Comparison of ENCODE assay signal across 8 cellular contexts in genomic region chr22:39518996-39519680, GRCh38. TPM values are rescaled to one million over a fixed set of nuclear protein-coding genes. Genes with fewer than 3 reads are reported as not detected.
DNase-seq lines count a peak whose midpoint lies in the region; ATAC-seq and TF ChIP-seq lines count a peak whose summit lies in the region.

No MANE protein-coding gene starts in this region.

- no peaks in the 10 kb centered on the region for H3K9me3 ChIP-seq in sigmoid colon

- 6 to 8% methylated on average over 24 of the region's 24 CpGs for WGBS in sigmoid colon, 2 donors

- H3K27me3 ChIP-seq in HL-60 (ENCODE audit: insufficient read depth, poor library complexity, severe bottlenecking) (no peaks in the 10 kb centered on the region), sigmoid colon (no peaks in the 10 kb centered on the region)

- H3K4me1 Mint-ChIP-seq in activated CD4-positive, alpha-beta memory T cell treated with anti-CD3 and anti-CD28 coated beads for 36 hours (ENCODE audit: low read depth), result peaks cover 52% of the 10 kb centered on the region

- TF ChIP-seq CTCF in HL-60 (IDR thresholded peaks at IDR 0.05; ENCODE audit: insufficient read depth, low read length) (no peak), foreskin fibroblast (IDR thresholded peaks at IDR 0.05; ENCODE audit: low read depth, low read length) (no peak), sigmoid colon (IDR thresholded peaks at IDR 0.05) (no peak), GM10266 (IDR thresholded peaks at IDR 0.05; ENCODE audit: control insufficient read depth, insufficient read depth, low read depth, missing control alignments) (no peak)

- H3K9me3 Mint-ChIP-seq in activated CD4-positive, alpha-beta memory T cell treated with anti-CD3 and anti-CD28 coated beads for 36 hours, result no peaks in the 10 kb centered on the region

- peaks cover 52% of the 10 kb centered on the region for H3K36me3 Mint-ChIP-seq in activated CD4-positive, alpha-beta memory T cell treated with anti-CD3 and anti-CD28 coated beads for 36 hours

- H3K4me3 Mint-ChIP-seq in activated CD4-positive, alpha-beta memory T cell treated with anti-CD3 and anti-CD28 coated beads for 36 hours, result peak overlapping the region; percentile 84

- intact Hi-C loops in activated CD4-positive, alpha-beta memory T cell treated with anti-CD3 and anti-CD28 coated beads for 36 hours (cut with micrococcal nuclease), result no loop called here
- intact Hi-C loops in sigmoid colon (cut with DNase I), result loop anchor here (2.0 to 5.0 kb wide), 2 partner anchors 16 to 117 kb away; partner anchors contain the start of gene MIEF1

- H3K27me3 Mint-ChIP-seq in activated CD4-positive, alpha-beta memory T cell treated with anti-CD3 and anti-CD28 coated beads for 36 hours, result peaks cover 4% of the 10 kb centered on the region

- H3K36me3 ChIP-seq in sigmoid colon, result peaks cover 17 to 55% (median 31%) of the 10 kb centered on the region in 4 donors

- peak overlapping the region; percentile 98 for H3K27ac Mint-ChIP-seq in activated CD4-positive, alpha-beta memory T cell treated with anti-CD3 and anti-CD28 coated beads for 36 hours

- no peak for ATAC-seq in HG02678 (IDR thresholded peaks at IDR 0.05; ENCODE audit: unreplicated experiment)

- H3K4me3 ChIP-seq in HL-60 (replicated peaks; ENCODE audit: insufficient read depth, low read length) (peak overlapping the region; percentile 75), foreskin fibroblast (ENCODE audit: low read depth in 1 of 2, low read length in 2 of 2) (peak overlapping the region; percentile 80 to 98), sigmoid colon (peak overlapping the region; percentile 80 to 100 (median 96))

- TF ChIP-seq EP300 in sigmoid colon (IDR thresholded peaks at IDR 0.05), result no peak

- POLR2A ChIA-PET in activated CD4-positive, alpha-beta memory T cell treated with anti-CD3 and anti-CD28 coated beads for 36 hours (lab: Charles Lee), result interaction anchor here (0.9 to 2.5 kb wide), 14 partner anchors 11 to 1433 kb away, joined by 3 to 43 read pairs (median 4); partner anchors contain the start of genes MIEF1, RPL3 and RPS19BP1

- TF ChIP-seq POLR2A in sigmoid colon (IDR thresholded peaks at IDR 0.05), result no peak

- peaks cover 0 to 44% (median 39%) of the 10 kb centered on the region in 4 donors for H3K4me1 ChIP-seq in sigmoid colon

- CTCF ChIA-PET in activated CD4-positive, alpha-beta memory T cell treated with anti-CD3 and anti-CD28 coated beads for 36 hours (lab: Charles Lee), result interaction anchor here (1.0 to 5.9 kb wide), 8 partner anchors 10 to 200 kb away, joined by 3 to 51 read pairs (median 6); partner anchors contain the start of gene RPL3

- peak; percentile 71 for DNase-seq in D341Med (ENCODE audit: low spot score)
- DNase-seq in HL-60 (ENCODE audit: low read depth in 1 of 2, low spot score in 1 of 2), result peak in 1 of 2 experiments; percentile 57
- DNase-seq in activated CD4-positive, alpha-beta memory T cell treated with anti-CD3 and anti-CD28 coated beads for 36 hours, result peak; percentile 56
- no peak for DNase-seq in foreskin fibroblast
- DNase-seq in sigmoid colon, result no peak
- DNase-seq in GM10266 (ENCODE audit: extremely low spot score), result no peak
- DNase-seq in activated gamma-delta T cell treated with Interleukin-2 at 50 U/mL for 16 hours, result no peak

- H3K27ac ChIP-seq in HL-60 (replicated peaks) (peak overlapping the region; percentile 98), sigmoid colon (peak overlapping the region; percentile 99 to 100 (median 99))

RNA-seq across cellular contexts. Expression of gene ATF4, which starts 1.2 kb away (rescaled TPM):
- total RNA-seq in activated CD4-positive, alpha-beta memory T cell treated with anti-CD3 and anti-CD28 coated beads for 36 hours, result 100 to 1,000 TPM; 437 to 455 TPM
- 100 to 1,000 TPM; 483 to 651 (median 631) TPM for total RNA-seq in sigmoid colon
- 100 to 1,000 TPM; 423 to 446 (median 444) TPM for polyA plus RNA-seq in sigmoid colon

RNA-seq across cellular contexts. Expression of gene RPS19BP1, which starts 13.4 kb away (rescaled TPM):
- total RNA-seq in activated CD4-positive, alpha-beta memory T cell treated with anti-CD3 and anti-CD28 coated beads for 36 hours, result 10 to 100 TPM; 65.2 to 67.5 TPM
- total RNA-seq in sigmoid colon, result 100 to 1,000 TPM; 148 to 217 (median 189) TPM
- 100 to 1,000 TPM; 176 to 180 (median 180) TPM for polyA plus RNA-seq in sigmoid colon

RNA-seq across cellular contexts. Expression of gene MIEF1, which starts 17.0 kb away (rescaled TPM):
- 10 to 100 TPM; 40.3 to 43.1 TPM for total RNA-seq in activated CD4-positive, alpha-beta memory T cell treated with anti-CD3 and anti-CD28 coated beads for 36 hours
- 10 to 100 TPM; 11.8 to 19.7 (median 14.2) TPM for total RNA-seq in sigmoid colon
- polyA plus RNA-seq in sigmoid colon, result 10 to 100 TPM in 2 of 3 donors, 1 to 10 TPM in 1; 9.0 to 25.4 (median 11.6) TPM

RNA-seq across cellular contexts. Expression of gene CACNA1I, which starts 51.4 kb away (rescaled TPM):
- under 1 TPM; 0.36 to 0.57 TPM for total RNA-seq in activated CD4-positive, alpha-beta memory T cell treated with anti-CD3 and anti-CD28 coated beads for 36 hours
- under 1 TPM in 3 of 4 donors, not detected in 1; under 0.01 to 0.16 (median 0.14) TPM for total RNA-seq in sigmoid colon
- polyA plus RNA-seq in sigmoid colon, result under 1 TPM in 1 of 3 donors, not detected in 2; 0.95 TPM

Comparison
In these comparisons a context has a peak if more than half of its experiments do, and no peak if none do; other contexts are left out.
1. DNase-seq: peak in D341Med (single experiment) and activated CD4-positive, alpha-beta memory T cell treated with anti-CD3 and anti-CD28 coated beads for 36 hours (single experiment); none in foreskin fibroblast (0 of 2), sigmoid colon (single experiment), GM10266 (single experiment) and activated gamma-delta T cell treated with Interleukin-2 at 50 U/mL for 16 hours (single experiment).
2. Peak in every context shown above with its lines, with median percentiles within 50 percentile points of each other: H3K4me3 ChIP-seq.